In genomic region chr19:14689598-14690503, GRCh38 we compare ENCODE assay signal across 1 cellular context.
TF ChIP-seq lines count a peak whose summit lies in the region.

TSS of gene ZNF333 (plus strand) at chr19:14690048. CDS start at chr19:14693492, 3,444 bp downstream.

TF ChIP-seq in GM23338, 12 proteins besides CTCF, POLR2A, EP300 and RAD21 (continued from another document):
- TF ChIP-seq, protein P1, sequence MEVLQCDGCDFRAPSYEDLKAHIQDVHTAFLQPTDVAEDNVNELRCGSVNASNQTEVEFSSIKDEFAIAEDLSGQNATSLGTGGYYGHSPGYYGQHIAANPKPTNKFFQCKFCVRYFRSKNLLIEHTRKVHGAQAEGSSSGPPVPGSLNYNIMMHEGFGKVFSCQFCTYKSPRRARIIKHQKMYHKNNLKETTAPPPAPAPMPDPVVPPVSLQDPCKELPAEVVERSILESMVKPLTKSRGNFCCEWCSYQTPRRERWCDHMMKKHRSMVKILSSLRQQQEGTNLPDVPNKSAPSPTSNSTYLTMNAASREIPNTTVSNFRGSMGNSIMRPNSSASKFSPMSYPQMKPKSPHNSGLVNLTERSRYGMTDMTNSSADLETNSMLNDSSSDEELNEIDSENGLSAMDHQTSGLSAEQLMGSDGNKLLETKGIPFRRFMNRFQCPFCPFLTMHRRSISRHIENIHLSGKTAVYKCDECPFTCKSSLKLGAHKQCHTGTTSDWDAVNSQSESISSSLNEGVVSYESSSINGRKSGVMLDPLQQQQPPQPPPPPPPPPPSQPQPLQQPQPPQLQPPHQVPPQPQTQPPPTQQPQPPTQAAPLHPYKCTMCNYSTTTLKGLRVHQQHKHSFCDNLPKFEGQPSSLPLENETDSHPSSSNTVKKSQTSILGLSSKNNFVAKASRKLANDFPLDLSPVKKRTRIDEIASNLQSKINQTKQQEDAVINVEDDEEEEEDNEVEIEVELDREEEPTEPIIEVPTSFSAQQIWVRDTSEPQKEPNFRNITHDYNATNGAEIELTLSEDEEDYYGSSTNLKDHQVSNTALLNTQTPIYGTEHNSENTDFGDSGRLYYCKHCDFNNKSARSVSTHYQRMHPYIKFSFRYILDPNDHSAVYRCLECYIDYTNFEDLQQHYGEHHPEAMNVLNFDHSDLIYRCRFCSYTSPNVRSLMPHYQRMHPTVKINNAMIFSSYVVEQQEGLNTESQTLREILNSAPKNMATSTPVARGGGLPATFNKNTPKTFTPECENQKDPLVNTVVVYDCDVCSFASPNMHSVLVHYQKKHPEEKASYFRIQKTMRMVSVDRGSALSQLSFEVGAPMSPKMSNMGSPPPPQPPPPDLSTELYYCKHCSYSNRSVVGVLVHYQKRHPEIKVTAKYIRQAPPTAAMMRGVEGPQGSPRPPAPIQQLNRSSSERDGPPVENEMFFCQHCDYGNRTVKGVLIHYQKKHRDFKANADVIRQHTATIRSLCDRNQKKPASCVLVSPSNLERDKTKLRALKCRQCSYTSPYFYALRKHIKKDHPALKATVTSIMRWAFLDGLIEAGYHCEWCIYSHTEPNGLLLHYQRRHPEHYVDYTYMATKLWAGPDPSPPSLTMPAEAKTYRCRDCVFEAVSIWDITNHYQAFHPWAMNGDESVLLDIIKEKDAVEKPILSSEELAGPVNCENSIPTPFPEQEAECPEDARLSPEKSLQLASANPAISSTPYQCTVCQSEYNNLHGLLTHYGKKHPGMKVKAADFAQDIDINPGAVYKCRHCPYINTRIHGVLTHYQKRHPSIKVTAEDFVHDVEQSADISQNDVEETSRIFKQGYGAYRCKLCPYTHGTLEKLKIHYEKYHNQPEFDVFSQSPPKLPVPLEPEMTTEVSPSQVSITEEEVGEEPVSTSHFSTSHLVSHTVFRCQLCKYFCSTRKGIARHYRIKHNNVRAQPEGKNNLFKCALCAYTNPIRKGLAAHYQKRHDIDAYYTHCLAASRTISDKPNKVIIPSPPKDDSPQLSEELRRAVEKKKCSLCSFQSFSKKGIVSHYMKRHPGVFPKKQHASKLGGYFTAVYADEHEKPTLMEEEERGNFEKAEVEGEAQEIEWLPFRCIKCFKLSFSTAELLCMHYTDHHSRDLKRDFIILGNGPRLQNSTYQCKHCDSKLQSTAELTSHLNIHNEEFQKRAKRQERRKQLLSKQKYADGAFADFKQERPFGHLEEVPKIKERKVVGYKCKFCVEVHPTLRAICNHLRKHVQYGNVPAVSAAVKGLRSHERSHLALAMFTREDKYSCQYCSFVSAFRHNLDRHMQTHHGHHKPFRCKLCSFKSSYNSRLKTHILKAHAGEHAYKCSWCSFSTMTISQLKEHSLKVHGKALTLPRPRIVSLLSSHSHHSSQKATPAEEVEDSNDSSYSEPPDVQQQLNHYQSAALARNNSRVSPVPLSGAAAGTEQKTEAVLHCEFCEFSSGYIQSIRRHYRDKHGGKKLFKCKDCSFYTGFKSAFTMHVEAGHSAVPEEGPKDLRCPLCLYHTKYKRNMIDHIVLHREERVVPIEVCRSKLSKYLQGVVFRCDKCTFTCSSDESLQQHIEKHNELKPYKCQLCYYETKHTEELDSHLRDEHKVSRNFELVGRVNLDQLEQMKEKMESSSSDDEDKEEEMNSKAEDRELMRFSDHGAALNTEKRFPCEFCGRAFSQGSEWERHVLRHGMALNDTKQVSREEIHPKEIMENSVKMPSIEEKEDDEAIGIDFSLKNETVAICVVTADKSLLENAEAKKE (CRISPR knock-in tag; IDR thresholded peaks at IDR 0.05) = no peak
- no peak for TF ChIP-seq ZNF114 (CRISPR knock-in tag; IDR thresholded peaks at IDR 0.05)
TF ChIP-seq in GM23338: peak in this region for 3.
